29 cellular contexts compared by ENCODE assay signal in the genomic region with DNA sequence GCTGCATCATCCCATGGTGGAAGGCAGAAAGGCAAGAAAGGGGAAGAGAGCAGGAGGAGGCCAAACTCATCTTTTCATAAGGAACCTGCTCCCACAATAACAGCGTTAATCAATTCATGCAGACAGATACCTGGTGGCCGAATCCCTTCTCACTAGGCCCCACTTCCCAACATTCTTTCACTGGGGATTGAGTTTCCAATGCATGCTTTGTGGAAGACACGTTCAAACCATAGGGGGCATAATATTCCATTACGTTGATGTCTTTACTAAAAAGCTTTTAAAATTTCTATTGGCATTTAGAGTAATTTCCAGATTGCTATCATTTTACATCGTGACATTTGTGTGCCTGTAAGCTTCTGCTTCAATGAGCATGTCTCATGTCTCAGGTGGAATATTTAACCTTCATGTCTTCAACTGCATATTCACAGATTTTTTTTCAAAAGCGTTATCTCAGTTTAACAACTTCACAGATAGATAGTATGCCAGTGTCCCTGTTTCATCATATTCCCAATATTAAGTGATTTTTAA.
DNase-seq lines count a peak whose midpoint lies in the region; TF ChIP-seq lines count a peak whose summit lies in the region.
"Had no signal": no experiment of that assay in that cellular context is flagged by ENCODE, and none has a peak within 500 bp of the region (broad histone marks: within the 10 kb centered on the region; RNA-seq: fewer than 3 reads in every experiment).

No MANE protein-coding gene starts in this region.

- H3K4me3 ChIP-seq in neural cell (ENCODE audit: low read length), result peak overlapping the region; percentile 6
- H3K4me3 ChIP-seq: A549; BLaER1; BLaER1 treated with 17β-estradiol and CSF1 and Interleukin-3, amounts not matched to agents 10 nM and 100 nM had no signal

- H3K27me3 ChIP-seq in neural cell (ENCODE audit: insufficient read depth, low read depth, low read length), result no peaks in the 10 kb centered on the region
- H3K27me3 ChIP-seq: BLaER1; BLaER1 treated with 17β-estradiol and CSF1 and Interleukin-3, amounts not matched to agents 10 nM and 100 nM had no signal

- peak; percentile 33 for TF ChIP-seq RAD21 in neural cell (conservative IDR thresholded peaks at IDR 0.05)

- no peaks in the 10 kb centered on the region for H3F3A ChIP-seq in neural cell (ENCODE audit: insufficient read depth, low read length, poor library complexity, severe bottlenecking)

- H3K4me2 ChIP-seq in neural cell (ENCODE audit: low read length), result peak overlapping the region; percentile 54
- H3K4me2 ChIP-seq: A549; BLaER1; BLaER1 treated with 17β-estradiol and CSF1 and Interleukin-3, amounts not matched to agents 10 nM and 100 nM had no signal

- peak; percentile 69 for DNase-seq in NCI-H2171 treated with DMSO at 0.1 percent for 48 hours (lab: John Stamatoyannopoulos, UW)
- DNase-seq in NCI-H2171 (lab: John Stamatoyannopoulos, UW), result no peak
- no peak for DNase-seq in stimulated activated naive CD4-positive, alpha-beta T cell treated with Interleukin-2 at 50 U/mL for 16 hours (lab: John Stamatoyannopoulos, UW)
- DNase-seq: 8988T; ACHN; AML-193; BE2C; C1 segment of cervical spinal cord; Caco-2; Calu3; CD4-positive, alpha-beta memory T cell; CD4-positive, alpha-beta T cell; CD4-positive, CD25-positive, alpha-beta regulatory T cell; CD8-positive, alpha-beta memory T cell; CD8-positive, alpha-beta T cell; COR-L47; DMS 273 treated with DMSO at 0.1 percent for 48 hours; DMS153; DMS53; DMS79; DMS79 treated with DMSO at 0.1 percent for 48 hours; DND-41; EL had no signal

- TF ChIP-seq CTCF in neural cell (IDR thresholded peaks at IDR 0.05; ENCODE audit: poor library complexity, severe bottlenecking), result peak; percentile 50

- TF ChIP-seq EP300 in neural cell (conservative IDR thresholded peaks at IDR 0.05; ENCODE audit: poor library complexity, severe bottlenecking), result peak; percentile 73

- no peak overlapping the region for H3K9ac ChIP-seq in neural cell (ENCODE audit: low read length)
- H3K9ac ChIP-seq: BLaER1; BLaER1 treated with 17β-estradiol and CSF1 and Interleukin-3, amounts not matched to agents 10 nM and 100 nM had no signal

- H3K9me2 ChIP-seq in neural cell (ENCODE audit: insufficient read depth, low read length), result no peaks in the 10 kb centered on the region

- no peaks in the 10 kb centered on the region for H3K36me3 ChIP-seq in neural cell (ENCODE audit: insufficient read depth, low read length)
- H3K36me3 ChIP-seq: BE2C; BLaER1; BLaER1 treated with 17β-estradiol and CSF1 and Interleukin-3, amounts not matched to agents 10 nM and 100 nM had no signal

- H3K79me2 ChIP-seq in neural cell (replicated peaks; ENCODE audit: insufficient read depth, low read length), result no peaks in the 10 kb centered on the region

- peak overlapping the region; percentile 46 for H3K27ac ChIP-seq in neural cell (ENCODE audit: low read length)
- H3K27ac ChIP-seq: 22Rv1; A549; BLaER1; BLaER1 treated with 17β-estradiol and CSF1 and Interleukin-3, amounts not matched to agents 10 nM and 100 nM; C4-2B had no signal

- no peak overlapping the region for H2AFZ ChIP-seq in neural cell (ENCODE audit: low read depth, low read length)

- H4K20me1 ChIP-seq in neural cell (ENCODE audit: insufficient read depth), result no peaks in the 10 kb centered on the region
- H4K20me1 ChIP-seq: BLaER1; BLaER1 treated with 17β-estradiol and CSF1 and Interleukin-3, amounts not matched to agents 10 nM and 100 nM had no signal

- no peaks in the 10 kb centered on the region for H3K9me3 ChIP-seq in neural cell (ENCODE audit: low read length)
- H3K9me3 ChIP-seq: A549; BE2C; BLaER1; BLaER1 treated with 17β-estradiol and CSF1 and Interleukin-3, amounts not matched to agents 10 nM and 100 nM; Caco-2 had no signal

TF ChIP-seq in neural cell, 6 proteins besides CTCF, POLR2A, EP300 and RAD21:
- no peak for TF ChIP-seq EZH2 (IDR thresholded peaks at IDR 0.05; ENCODE audit: borderline replicate concordance, insufficient read depth, low read length, poor library complexity, severe bottlenecking)
- TF ChIP-seq MXI1 (conservative IDR thresholded peaks at IDR 0.05; ENCODE audit: poor library complexity, severe bottlenecking), result no peak
- TF ChIP-seq SMC3 (conservative IDR thresholded peaks at IDR 0.05; ENCODE audit: poor library complexity), result peak; percentile 36
- TF ChIP-seq, protein P1, sequence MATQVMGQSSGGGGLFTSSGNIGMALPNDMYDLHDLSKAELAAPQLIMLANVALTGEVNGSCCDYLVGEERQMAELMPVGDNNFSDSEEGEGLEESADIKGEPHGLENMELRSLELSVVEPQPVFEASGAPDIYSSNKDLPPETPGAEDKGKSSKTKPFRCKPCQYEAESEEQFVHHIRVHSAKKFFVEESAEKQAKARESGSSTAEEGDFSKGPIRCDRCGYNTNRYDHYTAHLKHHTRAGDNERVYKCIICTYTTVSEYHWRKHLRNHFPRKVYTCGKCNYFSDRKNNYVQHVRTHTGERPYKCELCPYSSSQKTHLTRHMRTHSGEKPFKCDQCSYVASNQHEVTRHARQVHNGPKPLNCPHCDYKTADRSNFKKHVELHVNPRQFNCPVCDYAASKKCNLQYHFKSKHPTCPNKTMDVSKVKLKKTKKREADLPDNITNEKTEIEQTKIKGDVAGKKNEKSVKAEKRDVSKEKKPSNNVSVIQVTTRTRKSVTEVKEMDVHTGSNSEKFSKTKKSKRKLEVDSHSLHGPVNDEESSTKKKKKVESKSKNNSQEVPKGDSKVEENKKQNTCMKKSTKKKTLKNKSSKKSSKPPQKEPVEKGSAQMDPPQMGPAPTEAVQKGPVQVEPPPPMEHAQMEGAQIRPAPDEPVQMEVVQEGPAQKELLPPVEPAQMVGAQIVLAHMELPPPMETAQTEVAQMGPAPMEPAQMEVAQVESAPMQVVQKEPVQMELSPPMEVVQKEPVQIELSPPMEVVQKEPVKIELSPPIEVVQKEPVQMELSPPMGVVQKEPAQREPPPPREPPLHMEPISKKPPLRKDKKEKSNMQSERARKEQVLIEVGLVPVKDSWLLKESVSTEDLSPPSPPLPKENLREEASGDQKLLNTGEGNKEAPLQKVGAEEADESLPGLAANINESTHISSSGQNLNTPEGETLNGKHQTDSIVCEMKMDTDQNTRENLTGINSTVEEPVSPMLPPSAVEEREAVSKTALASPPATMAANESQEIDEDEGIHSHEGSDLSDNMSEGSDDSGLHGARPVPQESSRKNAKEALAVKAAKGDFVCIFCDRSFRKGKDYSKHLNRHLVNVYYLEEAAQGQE (IDR thresholded peaks at IDR 0.05; ENCODE audit: borderline replicate concordance), result peak; percentile 82
- TF ChIP-seq POLR2AphosphoS5 (IDR thresholded peaks at IDR 0.05), result peak; percentile 74
- TF ChIP-seq TAF1 (IDR thresholded peaks at IDR 0.05; ENCODE audit: low read depth), result no peak
